25 cellular contexts compared by ENCODE assay signal in the genomic region with DNA sequence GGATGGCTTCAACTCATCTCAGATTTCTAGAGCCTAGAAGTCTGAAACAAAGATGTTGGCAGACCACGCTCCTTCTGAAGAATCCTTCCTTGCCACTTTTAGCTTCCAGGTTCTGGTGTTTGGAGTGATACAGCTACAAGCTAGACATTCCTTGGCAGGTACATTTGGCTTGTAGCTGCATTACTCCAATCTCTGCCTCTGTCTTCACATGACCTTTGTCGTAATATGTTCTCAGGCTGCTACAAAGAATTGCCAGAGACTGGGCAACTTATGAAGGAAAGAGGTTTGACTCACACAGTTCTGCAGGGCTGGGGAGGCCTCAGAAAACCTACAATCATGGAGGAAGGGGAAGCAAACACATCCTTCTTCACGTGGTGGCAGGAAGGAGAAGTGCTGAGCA.
DNase-seq lines count a peak whose midpoint lies in the region; ATAC-seq and TF ChIP-seq lines count a peak whose summit lies in the region.
"Had no signal": no experiment of that assay in that cellular context is flagged by ENCODE, and none has a peak within 500 bp of the region (broad histone marks: within the 10 kb centered on the region; RNA-seq: fewer than 3 reads in every experiment).

No MANE protein-coding gene starts in this region.

- TF ChIP-seq EP300 in sigmoid colon (IDR thresholded peaks at IDR 0.05) (peak in 2 of 4 donors; percentile 28 to 38), transverse colon (IDR thresholded peaks at IDR 0.05; ENCODE audit: low read depth) (no peak)

- H3K4me3 ChIP-seq in heart left ventricle (no peak overlapping the region), left ventricle myocardium inferior (no peak overlapping the region), sigmoid colon (no peak overlapping the region), transverse colon (no peak overlapping the region)
- H3K4me3 ChIP-seq: BLaER1, GM23248, K562, PC-9, SK-N-MC had no signal

- in situ Hi-C loops in transverse colon (cut with MboI; ENCODE audit: low pct_ligation_motif_present in 1 of 4, low pct_unique_long_range_greater_than_20kb in 1 of 4, low sequenced_read_pairs in 3 of 4), result no loop called here

- TF ChIP-seq CTCF in heart left ventricle (IDR thresholded peaks at IDR 0.05), result no peak
- TF ChIP-seq CTCF in left ventricle myocardium inferior (IDR thresholded peaks at IDR 0.05; ENCODE audit: borderline replicate concordance), result no peak
- TF ChIP-seq CTCF in sigmoid colon (IDR thresholded peaks at IDR 0.05), result no peak
- no peak for TF ChIP-seq CTCF in transverse colon (IDR thresholded peaks at IDR 0.05)

- CTCF ChIA-PET in activated CD4-positive, alpha-beta T cell treated with anti-CD3 and anti-CD28 coated beads for 36 hours (lab: Charles Lee), result interaction anchor here (0.6 kb wide), 1 partner anchor 251 kb away, joined by 3 read pairs; no protein-coding TSS in a partner anchor

- no peak overlapping the region for H3K4me3 Mint-ChIP-seq in activated CD4-positive, alpha-beta T cell treated with anti-CD3 and anti-CD28 coated beads for 36 hours
- H3K4me3 Mint-ChIP-seq: CD4-positive, CD25-positive, alpha-beta regulatory T cell had no signal

- H3K27me3 ChIP-seq in heart left ventricle (no peaks in the 10 kb centered on the region), left ventricle myocardium inferior (ENCODE audit: low read depth) (no peaks in the 10 kb centered on the region), sigmoid colon (no peaks in the 10 kb centered on the region), transverse colon (no peaks in the 10 kb centered on the region)
- H3K27me3 ChIP-seq: BLaER1 had no signal

- H3K4me1 Mint-ChIP-seq in activated CD4-positive, alpha-beta T cell treated with anti-CD3 and anti-CD28 coated beads for 36 hours, result no peaks in the 10 kb centered on the region
- H3K4me1 Mint-ChIP-seq: CD4-positive, CD25-positive, alpha-beta regulatory T cell had no signal

- intact Hi-C loops in heart left ventricle (cut with DNase I), result loop anchor here in 2 of 10 donors (10.0 kb wide), 2 partner anchors 46 to 126 kb away; no protein-coding TSS in a partner anchor
- intact Hi-C loops in cardiac septum (cut with DNase I), result no loop called here
- intact Hi-C loops in left ventricle myocardium inferior (cut with micrococcal nuclease), result no loop called here
- intact Hi-C loops in sigmoid colon (cut with DNase I), result no loop called here
- intact Hi-C loops in transverse colon (cut with DNase I; ENCODE audit: low total_unique reads), result no loop called here
- intact Hi-C loops in activated CD4-positive, alpha-beta T cell treated with anti-CD3 and anti-CD28 coated beads for 36 hours (cut with DNase I, micrococcal nuclease), result no loop called here

- H3K9me3 ChIP-seq in heart left ventricle (peaks cover 0 to 14% (median 0%) of the 10 kb centered on the region in 12 donors), left ventricle myocardium inferior (replicated peaks) (no peaks in the 10 kb centered on the region), sigmoid colon (peaks cover 0 to 15% (median 0%) of the 10 kb centered on the region in 4 donors), transverse colon (no peaks in the 10 kb centered on the region)

- H3K27me3 Mint-ChIP-seq in activated CD4-positive, alpha-beta T cell treated with anti-CD3 and anti-CD28 coated beads for 36 hours, result no peaks in the 10 kb centered on the region
- H3K27me3 Mint-ChIP-seq: CD4-positive, CD25-positive, alpha-beta regulatory T cell had no signal

- no peak for DNase-seq in heart left ventricle
- no peak for DNase-seq in cardiac septum (ENCODE audit: low spot score)
- no peak for DNase-seq in left ventricle myocardium inferior
- no peak for DNase-seq in sigmoid colon
- DNase-seq in transverse colon, result no peak
- no peak for DNase-seq in activated CD4-positive, alpha-beta T cell treated with anti-CD3 and anti-CD28 coated beads for 36 hours
- DNase-seq: CD4-positive, CD25-positive, alpha-beta regulatory T cell; GM23248; H7; Kasumi-1; NCI-H1105; NCI-H1436 treated with DMSO at 0.1 percent for 48 hours; NCI-H1930; NCI-H2107; NCI-H446; NCI-H524 treated with DMSO at 0.1 percent for 48 hours; NCI-H82; NK-92 treated with Interleukin-12 subunit alpha and Interleukin-12 subunit beta, amount 100 ng/mL, for 24 hours; PC-9; SHP77 treated with DMSO at 0.1 percent for 48 hours had no signal

- H3K9me3 Mint-ChIP-seq in activated CD4-positive, alpha-beta T cell treated with anti-CD3 and anti-CD28 coated beads for 36 hours (ENCODE audit: low read depth), result peaks cover 18% of the 10 kb centered on the region

- 47 to 70% (median 53%) methylated on average over 2 to 3 of the region's 3 CpGs for WGBS in heart left ventricle, 4 donors
- WGBS in sigmoid colon, 2 donors, result 70 to 75% methylated on average over 3 of the region's 3 CpGs
- 60 to 68% methylated on average over 1 to 3 of the region's 3 CpGs for WGBS in transverse colon (ENCODE audit: low coverage in 1 of 2), 2 donors

- POLR2A ChIA-PET in activated CD4-positive, alpha-beta T cell treated with anti-CD3 and anti-CD28 coated beads for 36 hours (lab: Charles Lee), result no interaction called here

- peak; percentile 63 to 83 (median 75) for ATAC-seq in heart left ventricle
- no peak for ATAC-seq in HG02938 (IDR thresholded peaks at IDR 0.05; ENCODE audit: unreplicated experiment)
- no peak for ATAC-seq in HG02852 (IDR thresholded peaks at IDR 0.05; ENCODE audit: unreplicated experiment)
- ATAC-seq in activated CD4-positive, alpha-beta T cell treated with anti-CD3 and anti-CD28 coated beads for 36 hours, result no peak
- ATAC-seq: K562 had no signal

- TF ChIP-seq POLR2A in heart left ventricle (IDR thresholded peaks at IDR 0.05) (no peak), sigmoid colon (IDR thresholded peaks at IDR 0.05) (no peak), transverse colon (IDR thresholded peaks at IDR 0.05) (no peak)

- H3K4me1 ChIP-seq in heart left ventricle (peaks cover 0 to 26% (median 6%) of the 10 kb centered on the region in 12 donors), left ventricle myocardium inferior (peaks cover 36% of the 10 kb centered on the region), sigmoid colon (peaks cover 0 to 38% (median 24%) of the 10 kb centered on the region in 4 donors), transverse colon (peaks cover 0 to 7% (median 0%) of the 10 kb centered on the region in 4 donors)

- H3K36me3 Mint-ChIP-seq in activated CD4-positive, alpha-beta T cell treated with anti-CD3 and anti-CD28 coated beads for 36 hours (ENCODE audit: low read depth), result no peaks in the 10 kb centered on the region
- H3K36me3 Mint-ChIP-seq: CD4-positive, CD25-positive, alpha-beta regulatory T cell had no signal

- no peaks in the 10 kb centered on the region for H3K36me3 ChIP-seq in heart left ventricle
- H3K36me3 ChIP-seq in left ventricle myocardium inferior, result no peaks in the 10 kb centered on the region
- H3K36me3 ChIP-seq in sigmoid colon, result no peaks in the 10 kb centered on the region
- no peaks in the 10 kb centered on the region for H3K36me3 ChIP-seq in transverse colon
- H3K36me3 ChIP-seq: BLaER1 had no signal

- H3K27ac ChIP-seq in heart left ventricle (peak overlapping the region in 8 of 12 donors; percentile 34 to 70 (median 62)), left ventricle myocardium inferior (replicated peaks) (peak overlapping the region; percentile 80), sigmoid colon (peak overlapping the region; percentile 24 to 77 (median 76)), transverse colon (peak overlapping the region in 3 of 4 donors; percentile 45 to 54 (median 48))
- H3K27ac ChIP-seq: BLaER1, GM23248, PC-9, SK-N-MC had no signal

- H3K27ac Mint-ChIP-seq in activated CD4-positive, alpha-beta T cell treated with anti-CD3 and anti-CD28 coated beads for 36 hours, result no peak overlapping the region
- H3K27ac Mint-ChIP-seq: CD4-positive, CD25-positive, alpha-beta regulatory T cell had no signal

Comparison
In these comparisons a context has a peak if more than half of its experiments do, and no peak if none do; other contexts are left out.
1. ATAC-seq: peak in heart left ventricle (4 of 4); none in HG02938 (single experiment), HG02852 (single experiment) and activated CD4-positive, alpha-beta T cell treated with anti-CD3 and anti-CD28 coated beads for 36 hours (single experiment).
2. Peak in every context shown above with its lines, with median percentiles within 50 percentile points of each other: H3K27ac ChIP-seq.